ENCODE assay signal across 16 cellular contexts in the genomic region with DNA sequence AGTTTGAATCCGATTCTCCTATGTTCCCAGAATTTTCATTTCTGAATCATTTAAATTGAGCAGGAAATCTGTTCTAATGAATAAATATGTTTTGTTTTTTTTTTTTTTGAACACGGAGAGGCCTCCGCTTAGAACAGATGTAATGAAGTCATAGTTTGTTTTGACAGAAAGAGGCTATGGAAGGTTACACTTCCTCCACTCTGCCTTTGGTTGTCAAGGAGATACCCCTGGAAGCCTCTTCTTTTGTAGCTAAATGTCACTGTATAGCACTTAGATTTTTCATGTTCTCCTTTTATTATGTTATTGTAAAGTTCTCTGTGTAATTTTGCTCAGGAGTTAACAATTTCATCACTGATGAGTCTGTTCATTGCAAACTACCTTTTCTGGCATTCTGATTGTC. TPM values are rescaled to one million over a fixed set of nuclear protein-coding genes. Genes with fewer than 3 reads are reported as not detected.
DNase-seq lines count a peak whose midpoint lies in the region; ATAC-seq lines count a peak whose summit lies in the region.
"Had no signal": no experiment of that assay in that cellular context is flagged by ENCODE, and none has a peak within 500 bp of the region (broad histone marks: within the 10 kb centered on the region; RNA-seq: fewer than 3 reads in every experiment).

No MANE protein-coding gene starts in this region.

- no peaks in the 10 kb centered on the region for H3K27me3 ChIP-seq in GM23248 (replicated peaks; ENCODE audit: insufficient read depth)
- no peaks in the 10 kb centered on the region for H3K27me3 ChIP-seq in CD4-positive, alpha-beta memory T cell (ENCODE audit: insufficient read depth, low read length)
- H3K27me3 ChIP-seq: transverse colon had no signal

- no peaks in the 10 kb centered on the region for H3K9me3 ChIP-seq in GM23248 (ENCODE audit: low read depth)
- H3K9me3 ChIP-seq in CD4-positive, alpha-beta memory T cell (ENCODE audit: control insufficient read depth in 1 of 2, low read length in 2 of 2): no peaks in the 10 kb centered on the region
- H3K9me3 ChIP-seq: spleen, transverse colon had no signal

- H3K79me2 ChIP-seq in GM23248 (ENCODE audit: insufficient read depth): no peaks in the 10 kb centered on the region

- CTCF ChIA-PET in CD4-positive, alpha-beta memory T cell (lab: Charles Lee; ENCODE audit: partially characterized antibody): no interaction called here

- H3K4me3 ChIP-seq in GM23248: no peak overlapping the region
- no peak overlapping the region for H3K4me3 ChIP-seq in CD4-positive, alpha-beta memory T cell (ENCODE audit: low read length in 2 of 2)
- H3K4me3 ChIP-seq: spleen, transverse colon had no signal

- POLR2A ChIA-PET in CD4-positive, alpha-beta memory T cell (lab: Charles Lee; ENCODE audit: partially characterized antibody): no interaction called here

- H3K36me3 Mint-ChIP-seq in CD4-positive, alpha-beta memory T cell: no peaks in the 10 kb centered on the region
- H3K36me3 Mint-ChIP-seq: activated naive CD4-positive, alpha-beta T cell treated with anti-CD3 and anti-CD28 coated beads, Interleukin-2, amount 10 ng/mL, durations not matched to agents 7 days and 5 days had no signal

- H3K9me3 Mint-ChIP-seq in CD4-positive, alpha-beta memory T cell: no peaks in the 10 kb centered on the region
- H3K9me3 Mint-ChIP-seq: activated naive CD4-positive, alpha-beta T cell treated with anti-CD3 and anti-CD28 coated beads, Interleukin-2, amount 10 ng/mL, durations not matched to agents 7 days and 5 days; stimulated activated naive CD8-positive, alpha-beta T cell treated with anti-CD3 and anti-CD28 coated beads, Interleukin-15, amount 100 ng/mL, for 72 hours had no signal

- H3K27me3 Mint-ChIP-seq in CD4-positive, alpha-beta memory T cell: peaks cover 5 to 7% of the 10 kb centered on the region in 2 donors

- H3F3A ChIP-seq in GM23248 (ENCODE audit: insufficient read depth): no peaks in the 10 kb centered on the region

- H3K4me1 Mint-ChIP-seq in CD4-positive, alpha-beta memory T cell: no peaks in the 10 kb centered on the region
- H3K4me1 Mint-ChIP-seq: activated naive CD4-positive, alpha-beta T cell treated with anti-CD3 and anti-CD28 coated beads, Interleukin-2, amount 10 ng/mL, durations not matched to agents 7 days and 5 days; stimulated activated naive CD8-positive, alpha-beta T cell treated with anti-CD3 and anti-CD28 coated beads, Interleukin-15, amount 100 ng/mL, for 72 hours had no signal

- no peaks in the 10 kb centered on the region for H3K9me2 ChIP-seq in GM23248 (ENCODE audit: insufficient read depth)

- in situ Hi-C loops in GM23248 (cut with MboI): loop anchor here (10.0 kb wide), 1 partner anchor 489 kb away; no protein-coding TSS in a partner anchor

- H3K4me1 ChIP-seq in GM23248 (ENCODE audit: insufficient read depth): peaks cover 1% of the 10 kb centered on the region
- no peaks in the 10 kb centered on the region for H3K4me1 ChIP-seq in CD4-positive, alpha-beta memory T cell (ENCODE audit: insufficient read depth, low read length)

- ATAC-seq in HG03432 (IDR thresholded peaks at IDR 0.05; ENCODE audit: unreplicated experiment): no peak
- ATAC-seq: stimulated activated naive CD8-positive, alpha-beta T cell treated with anti-CD3 and anti-CD28 coated beads, Interleukin-15, amount 100 ng/mL, for 72 hours had no signal

- no peak overlapping the region for H3K4me2 ChIP-seq in GM23248 (ENCODE audit: unreplicated experiment)

- H3K27ac ChIP-seq in GM23248: no peak overlapping the region
- no peak overlapping the region for H3K27ac ChIP-seq in CD4-positive, alpha-beta memory T cell (ENCODE audit: low read depth, low read length)
- H3K27ac ChIP-seq: spleen, transverse colon had no signal

- DNase-seq in GM23248 (no peak), NCI-H1694 (lab: John Stamatoyannopoulos, UW) (peak; percentile 44), brain pericyte (ENCODE audit: low read depth, low spot score) (peak; percentile 40), left kidney (ENCODE audit: low read depth, low spot score) (peak; percentile 40)
- DNase-seq in CD4-positive, alpha-beta memory T cell: no peak
- DNase-seq in activated CD4-positive, CD25-positive, alpha-beta regulatory T cell treated with anti-CD3 and anti-CD28 coated beads, Interleukin-2, amount 50 U/mL, for 72 hours: no peak
- DNase-seq: activated CD8-positive, alpha-beta memory T cell treated with anti-CD3 and anti-CD28 coated beads for 24 hours; activated naive CD4-positive, alpha-beta T cell treated with anti-CD3 and anti-CD28 coated beads, Interleukin-2, amount 10 ng/mL, durations not matched to agents 7 days and 5 days; activated T-cell treated with anti-CD3 and anti-CD28 coated beads, Interleukin-2, amount 50 U/mL, for 48 hours; NCI-H1436; NCI-H524 treated with DMSO at 0.1 percent for 48 hours; spleen; stimulated activated CD4-positive, alpha-beta T cell treated with anti-CD3 and anti-CD28 coated beads, Interleukin-4, amount 100 ng/mL, for 4 hours; stimulated activated naive CD8-positive, alpha-beta T cell treated with anti-CD3 and anti-CD28 coated beads, Interleukin-15, amount 100 ng/mL, for 72 hours; transverse colon had no signal

- WGBS in GM23248 (ENCODE audit: low coverage in 1 of 2, low lambda C conversion rate in 2 of 2, missing lambda C conversion rate in 2 of 2), 2 experiments: 59 to 61% methylated on average over 3 of the region's 3 CpGs

- H4K20me1 ChIP-seq in GM23248 (ENCODE audit: insufficient read depth): no peaks in the 10 kb centered on the region

- intact Hi-C loops in CD4-positive, alpha-beta memory T cell (cut with micrococcal nuclease): no loop called here

- H3K36me3 ChIP-seq in GM23248 (ENCODE audit: low read depth): no peaks in the 10 kb centered on the region
- H3K36me3 ChIP-seq in CD4-positive, alpha-beta memory T cell (ENCODE audit: insufficient read depth, low read length): no peaks in the 10 kb centered on the region
- H3K36me3 ChIP-seq: spleen, transverse colon had no signal

- no peak overlapping the region for H3K4me3 Mint-ChIP-seq in CD4-positive, alpha-beta memory T cell
- H3K4me3 Mint-ChIP-seq: activated naive CD4-positive, alpha-beta T cell treated with anti-CD3 and anti-CD28 coated beads, Interleukin-2, amount 10 ng/mL, durations not matched to agents 7 days and 5 days; stimulated activated naive CD8-positive, alpha-beta T cell treated with anti-CD3 and anti-CD28 coated beads, Interleukin-15, amount 100 ng/mL, for 72 hours had no signal

- H3K27ac Mint-ChIP-seq in CD4-positive, alpha-beta memory T cell: no peak overlapping the region
- H3K27ac Mint-ChIP-seq: activated naive CD4-positive, alpha-beta T cell treated with anti-CD3 and anti-CD28 coated beads, Interleukin-2, amount 10 ng/mL, durations not matched to agents 7 days and 5 days; stimulated activated naive CD8-positive, alpha-beta T cell treated with anti-CD3 and anti-CD28 coated beads, Interleukin-15, amount 100 ng/mL, for 72 hours had no signal

- H2AFZ ChIP-seq in GM23248: 0 out of 2 replicates have a peak overlapping the region, but pooled peaks have one; percentile 13

- no peak overlapping the region for H3K9ac ChIP-seq in GM23248

RNA-seq across cellular contexts. Expression of a gene that starts 22.7 kb away (rescaled TPM):
- 309 and 315 TPM in 2 replicates for total RNA-seq in GM23248 (2014; rRNA removed; shearing (Covaris generic))
- polyA plus RNA-seq in GM23248 (2016; fragmentation: Nextera tagmentation; extraction: Ambion mirVana): 265 TPM in 2 replicates
- total RNA-seq in CD4-positive, alpha-beta memory T cell: not detected
- not detected for polyA plus RNA-seq in CD4-positive, alpha-beta memory T cell

Comparison
In these comparisons a context has a peak if more than half of its experiments do, and no peak if none do; other contexts are left out.
1. DNase-seq: peak in NCI-H1694 (single experiment), brain pericyte (single experiment) and left kidney (single experiment); none in GM23248 (single experiment), CD4-positive, alpha-beta memory T cell (0 of 5) and activated CD4-positive, CD25-positive, alpha-beta regulatory T cell treated with anti-CD3 and anti-CD28 coated beads, Interleukin-2, amount 50 U/mL, for 72 hours (single experiment).
2. RNA of a gene that starts 22.7 kb away (total RNA-seq): 309 to 315 TPM in GM23248; not detected in CD4-positive, alpha-beta memory T cell; every median in the first group is over 100 times any median in the second.